In genomic region chr2:222451270-222451674, GRCh38 we compare ENCODE assay signal across 1 cellular context.
TF ChIP-seq lines count a peak whose summit lies in the region.

No MANE protein-coding gene starts in this region.

TF ChIP-seq in SK-N-SH, 30 proteins besides CTCF, POLR2A, EP300 and RAD21 (continued from another document):
- TF ChIP-seq REST (IDR thresholded peaks at IDR 0.05; ENCODE audit: low read depth, low read length) (no peak), FOXM1 (IDR thresholded peaks at IDR 0.05; ENCODE audit: low read depth) (no peak), FOXJ3 (CRISPR knock-in tag; IDR thresholded peaks at IDR 0.05) (no peak)
